Comparison of ENCODE assay signal across 39 cellular contexts in the genomic region with DNA sequence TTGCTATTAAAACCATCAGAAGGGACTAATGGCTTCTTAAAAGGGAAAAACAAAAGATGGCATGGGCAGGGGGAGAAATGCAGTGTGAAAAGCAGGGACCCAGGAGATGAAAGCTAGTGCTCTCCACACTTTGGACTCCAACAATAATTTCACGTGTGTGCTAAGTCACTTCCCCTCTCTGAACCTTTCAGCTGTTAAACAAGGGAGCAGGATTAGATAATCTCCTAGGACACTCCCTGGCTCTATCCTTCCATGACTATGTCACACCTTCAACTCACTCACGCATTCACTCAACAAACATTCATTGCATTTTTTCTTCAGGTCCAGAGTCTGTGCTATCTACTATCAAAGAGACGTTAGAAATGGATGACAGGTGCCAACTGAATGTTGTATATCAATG.
"Had no signal": no experiment of that assay in that cellular context is flagged by ENCODE, and none has a peak within 500 bp of the region (broad histone marks: within the 10 kb centered on the region; RNA-seq: fewer than 3 reads in every experiment).

No MANE protein-coding gene starts in this region.

- H3K27me3 ChIP-seq: adrenal gland, ascending aorta, body of pancreas, breast epithelium had no signal

- H3K27ac ChIP-seq: adrenal gland, ascending aorta, body of pancreas, brain microvascular endothelial cell, breast epithelium, cardiac muscle cell had no signal

- H3K9me3 Mint-ChIP-seq: activated naive CD4-positive, alpha-beta T cell treated with anti-CD3 and anti-CD28 coated beads for 36 hours; activated naive CD4-positive, alpha-beta T cell treated with anti-CD3 and anti-CD28 coated beads, Interleukin-2, amount 10 ng/mL, durations not matched to agents 7 days and 5 days; activated naive CD4-positive, alpha-beta T cell treated with anti-CD3 and anti-CD28 coated beads, Interleukin-2, amount 50 U/mL, for 24 hours; activated naive CD4-positive, alpha-beta T cell treated with anti-CD3 and anti-CD28 coated beads, Interleukin-2, amount 50 U/mL, for 72 hours; activated naive CD8-positive, alpha-beta T cell treated with anti-CD3 and anti-CD28 coated beads for 36 hours; activated naive CD8-positive, alpha-beta T cell treated with anti-CD3 and anti-CD28 coated beads, Interleukin-2, amount 10 ng/mL, durations not matched to agents 7 days and 5 days; activated naive CD8-positive, alpha-beta T cell treated with anti-CD3 and anti-CD28 coated beads, Interleukin-2, amount 50 U/mL, for 24 hours; activated T-cell treated with anti-CD3 and anti-CD28 coated beads, Interleukin-2, amount 50 U/mL, for 24 hours; activated T-cell treated with anti-CD3 and anti-CD28 coated beads, Interleukin-2, amount 50 U/mL, for 4 hours; activated T-cell treated with anti-CD3 and anti-CD28 coated beads, Interleukin-2, amount 50 U/mL, for 72 hours; activated T-helper 1 cell treated with anti-CD3 and anti-CD28 coated beads, Interleukin-12 subunit alpha, Interleukin-12 subunit beta, Interleukin-2, Interleukin-4 antibody, amounts not matched to agents 30 ng/mL and 10 ng/mL and 1 ng/mL, durations not matched to agents 14 hours and 24 hours and 36 hours; activated T-helper 17 cell treated with anti-CD3 and anti-CD28 coated beads, Interleukin-2, amount 50 U/mL, for 72 hours; activated T-helper 2 cell treated with anti-CD3 and anti-CD28 coated beads, Interferon-gamma antibody, Interleukin-2, Interleukin-4, amounts not matched to agents 10 μg/mL and 5 μg/mL and 100 μg/mL, durations not matched to agents 14 hours and 24 hours and 36 hours; central memory CD8-positive, alpha-beta T cell had no signal

- H3K36me3 Mint-ChIP-seq: activated naive CD4-positive, alpha-beta T cell treated with anti-CD3 and anti-CD28 coated beads, Interleukin-2, amount 10 ng/mL, durations not matched to agents 7 days and 5 days; activated naive CD4-positive, alpha-beta T cell treated with anti-CD3 and anti-CD28 coated beads, Interleukin-2, amount 50 U/mL, for 24 hours; activated naive CD4-positive, alpha-beta T cell treated with anti-CD3 and anti-CD28 coated beads, Interleukin-2, amount 50 U/mL, for 72 hours; activated naive CD8-positive, alpha-beta T cell; activated naive CD8-positive, alpha-beta T cell treated with anti-CD3 and anti-CD28 coated beads for 36 hours; activated naive CD8-positive, alpha-beta T cell treated with anti-CD3 and anti-CD28 coated beads, Interleukin-2, amount 10 ng/mL, durations not matched to agents 7 days and 5 days had no signal

- FAIRE-seq: astrocyte had no signal

- ATAC-seq: activated naive CD4-positive, alpha-beta T cell treated with anti-CD3 and anti-CD28 coated beads, Interleukin-2, amount 50 U/mL, for 72 hours; activated naive CD8-positive, alpha-beta T cell treated with anti-CD3 and anti-CD28 coated beads, Interleukin-2, amount 50 U/mL, for 24 hours; activated T-cell treated with anti-CD3 and anti-CD28 coated beads, Interleukin-2, amount 50 U/mL, for 4 hours; activated T-cell treated with anti-CD3 and anti-CD28 coated beads, Interleukin-2, amount 50 U/mL, for 72 hours; activated T-helper 17 cell treated with anti-CD3 and anti-CD28 coated beads, Interleukin-2, amount 50 U/mL, for 72 hours; body of pancreas had no signal

- H3K27ac Mint-ChIP-seq: activated naive CD4-positive, alpha-beta T cell treated with anti-CD3 and anti-CD28 coated beads for 36 hours; activated naive CD4-positive, alpha-beta T cell treated with anti-CD3 and anti-CD28 coated beads, Interleukin-2, amount 10 ng/mL, durations not matched to agents 7 days and 5 days; activated naive CD4-positive, alpha-beta T cell treated with anti-CD3 and anti-CD28 coated beads, Interleukin-2, amount 50 U/mL, for 24 hours; activated naive CD4-positive, alpha-beta T cell treated with anti-CD3 and anti-CD28 coated beads, Interleukin-2, amount 50 U/mL, for 72 hours; activated naive CD8-positive, alpha-beta T cell; activated naive CD8-positive, alpha-beta T cell treated with anti-CD3 and anti-CD28 coated beads for 36 hours; activated naive CD8-positive, alpha-beta T cell treated with anti-CD3 and anti-CD28 coated beads, Interleukin-2, amount 10 ng/mL, durations not matched to agents 7 days and 5 days; activated naive CD8-positive, alpha-beta T cell treated with anti-CD3 and anti-CD28 coated beads, Interleukin-2, amount 50 U/mL, for 24 hours; activated T-cell treated with anti-CD3 and anti-CD28 coated beads, Interleukin-2, amount 50 U/mL, for 24 hours; activated T-cell treated with anti-CD3 and anti-CD28 coated beads, Interleukin-2, amount 50 U/mL, for 72 hours; activated T-helper 1 cell treated with anti-CD3 and anti-CD28 coated beads, Interleukin-12 subunit alpha, Interleukin-12 subunit beta, Interleukin-2, Interleukin-4 antibody, amounts not matched to agents 30 ng/mL and 10 ng/mL and 1 ng/mL, durations not matched to agents 14 hours and 24 hours and 36 hours; activated T-helper 17 cell treated with anti-CD3 and anti-CD28 coated beads, Interleukin-2, amount 50 U/mL, for 72 hours; activated T-helper 2 cell treated with anti-CD3 and anti-CD28 coated beads, Interferon-gamma antibody, Interleukin-2, Interleukin-4, amounts not matched to agents 10 μg/mL and 5 μg/mL and 100 μg/mL, durations not matched to agents 14 hours and 24 hours and 36 hours had no signal

- H3K4me3 Mint-ChIP-seq: activated naive CD4-positive, alpha-beta T cell treated with anti-CD3 and anti-CD28 coated beads for 36 hours; activated naive CD4-positive, alpha-beta T cell treated with anti-CD3 and anti-CD28 coated beads, Interleukin-2, amount 10 ng/mL, durations not matched to agents 7 days and 5 days; activated naive CD4-positive, alpha-beta T cell treated with anti-CD3 and anti-CD28 coated beads, Interleukin-2, amount 50 U/mL, for 24 hours; activated naive CD8-positive, alpha-beta T cell; activated naive CD8-positive, alpha-beta T cell treated with anti-CD3 and anti-CD28 coated beads for 36 hours; activated naive CD8-positive, alpha-beta T cell treated with anti-CD3 and anti-CD28 coated beads, Interleukin-2, amount 10 ng/mL, durations not matched to agents 7 days and 5 days; activated naive CD8-positive, alpha-beta T cell treated with anti-CD3 and anti-CD28 coated beads, Interleukin-2, amount 50 U/mL, for 24 hours; activated T-cell treated with anti-CD3 and anti-CD28 coated beads, Interleukin-2, amount 50 U/mL, for 24 hours; activated T-cell treated with anti-CD3 and anti-CD28 coated beads, Interleukin-2, amount 50 U/mL, for 4 hours; activated T-cell treated with anti-CD3 and anti-CD28 coated beads, Interleukin-2, amount 50 U/mL, for 72 hours; activated T-helper 1 cell treated with anti-CD3 and anti-CD28 coated beads, Interleukin-12 subunit alpha, Interleukin-12 subunit beta, Interleukin-2, Interleukin-4 antibody, amounts not matched to agents 30 ng/mL and 10 ng/mL and 1 ng/mL, durations not matched to agents 14 hours and 24 hours and 36 hours; activated T-helper 17 cell treated with anti-CD3 and anti-CD28 coated beads, Interleukin-2, amount 50 U/mL, for 72 hours; brain; central memory CD8-positive, alpha-beta T cell had no signal

- H3K4me1 Mint-ChIP-seq: activated naive CD4-positive, alpha-beta T cell treated with anti-CD3 and anti-CD28 coated beads, Interleukin-2, amount 10 ng/mL, durations not matched to agents 7 days and 5 days; activated naive CD4-positive, alpha-beta T cell treated with anti-CD3 and anti-CD28 coated beads, Interleukin-2, amount 50 U/mL, for 24 hours; activated naive CD8-positive, alpha-beta T cell treated with anti-CD3 and anti-CD28 coated beads for 36 hours; activated naive CD8-positive, alpha-beta T cell treated with anti-CD3 and anti-CD28 coated beads, Interleukin-2, amount 10 ng/mL, durations not matched to agents 7 days and 5 days; activated naive CD8-positive, alpha-beta T cell treated with anti-CD3 and anti-CD28 coated beads, Interleukin-2, amount 50 U/mL, for 24 hours; activated T-helper 17 cell treated with anti-CD3 and anti-CD28 coated beads, Interleukin-2, amount 50 U/mL, for 72 hours; central memory CD8-positive, alpha-beta T cell had no signal

- H3K4me3 ChIP-seq: adrenal gland, ascending aorta, body of pancreas, breast epithelium, cardiac muscle cell had no signal

- DNase-seq: activated effector memory CD4-positive, alpha-beta T cell treated with anti-CD3 and anti-CD28 coated beads, Interleukin-2, amount 50 U/mL, for 16 hours; activated effector memory CD4-positive, alpha-beta T cell treated with Interleukin-2 at 50 U/mL for 16 hours; activated gamma-delta T cell; activated gamma-delta T cell treated with Interleukin-2 at 50 U/mL for 16 hours; activated naive CD4-positive, alpha-beta T cell; activated naive CD4-positive, alpha-beta T cell treated with anti-CD3 and anti-CD28 coated beads for 36 hours; activated naive CD4-positive, alpha-beta T cell treated with anti-CD3 and anti-CD28 coated beads, Interleukin-2, amount 10 ng/mL, durations not matched to agents 7 days and 5 days; activated naive CD4-positive, alpha-beta T cell treated with anti-CD3 and anti-CD28 coated beads, Interleukin-2, amount 50 U/mL, for 16 hours; activated naive CD4-positive, alpha-beta T cell treated with Interleukin-2 at 50 U/mL for 16 hours; activated naive CD8-positive, alpha-beta T cell treated with anti-CD3 and anti-CD28 coated beads for 36 hours; activated naive CD8-positive, alpha-beta T cell treated with anti-CD3 and anti-CD28 coated beads, Interleukin-2, amount 10 ng/mL, durations not matched to agents 7 days and 5 days; activated naive CD8-positive, alpha-beta T cell treated with anti-CD3 and anti-CD28 coated beads, Interleukin-2, amount 50 U/mL, for 24 hours; activated T-cell treated with anti-CD3 and anti-CD28 coated beads, Interleukin-2, amount 50 U/mL, for 1 hour; activated T-cell treated with anti-CD3 and anti-CD28 coated beads, Interleukin-2, amount 50 U/mL, for 24 hours; activated T-cell treated with anti-CD3 and anti-CD28 coated beads, Interleukin-2, amount 50 U/mL, for 4 hours; activated T-cell treated with anti-CD3 and anti-CD28 coated beads, Interleukin-2, amount 50 U/mL, for 48 hours; activated T-cell treated with anti-CD3 and anti-CD28 coated beads, Interleukin-2, amount 50 U/mL, for 72 hours; adrenal gland; amniotic stem cell; amygdala; anterior cingulate cortex; aorta; body of pancreas; brain microvascular endothelial cell; caudate nucleus; central memory CD4-positive, alpha-beta T cell; cerebellar nuclear complex had no signal

- H3K9me3 ChIP-seq: adrenal gland, ascending aorta, body of pancreas had no signal

- H3K4me1 ChIP-seq: ascending aorta, body of pancreas, breast epithelium had no signal

- H3K27me3 Mint-ChIP-seq: activated naive CD8-positive, alpha-beta T cell treated with anti-CD3 and anti-CD28 coated beads for 36 hours had no signal

- H3K36me3 ChIP-seq: adrenal gland, ascending aorta, brain microvascular endothelial cell, breast epithelium, cardiac muscle cell had no signal
